In the genomic region with DNA sequence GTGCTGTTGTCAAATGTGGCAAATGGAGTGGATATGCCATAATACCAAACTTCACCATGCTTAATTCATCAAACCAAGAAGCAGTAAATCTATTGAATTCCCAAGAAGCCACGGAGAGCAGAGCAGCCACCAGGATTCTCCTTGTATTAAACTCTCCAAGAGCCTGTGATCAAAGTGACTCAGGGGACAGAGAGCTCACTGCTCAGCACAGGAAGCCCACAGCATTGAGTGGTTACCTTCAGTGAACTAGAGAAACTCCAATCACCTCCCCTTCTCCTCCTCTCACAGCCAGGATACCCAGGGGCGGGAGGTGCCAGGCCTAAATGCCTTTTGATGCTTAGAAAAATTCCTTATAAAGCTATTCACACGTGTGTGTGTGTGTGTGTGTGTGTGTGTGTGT, we compare ENCODE assay signal across 13 cellular contexts.
"Had no signal": no experiment of that assay in that cellular context is flagged by ENCODE, and none has a peak within 500 bp of the region (broad histone marks: within the 10 kb centered on the region; RNA-seq: fewer than 3 reads in every experiment).

No MANE protein-coding gene starts in this region.

- DNase-seq: activated CD4-positive, CD25-positive, alpha-beta regulatory T cell; endodermal cell; erythroblast; immature natural killer cell; naive thymus-derived CD8-positive, alpha-beta T cell; small intestine had no signal

- H3K4me1 ChIP-seq: breast epithelium, thyroid gland had no signal

- H3K4me3 ChIP-seq: breast epithelium, mucosa of descending colon, thyroid gland had no signal

- H3K27me3 ChIP-seq: breast epithelium, thyroid gland had no signal

- H3K9me3 ChIP-seq: breast epithelium, mucosa of descending colon, thyroid gland had no signal

- H3K27ac ChIP-seq: breast epithelium, thyroid gland had no signal

- FAIRE-seq: small intestine, TTC549, urothelium cell line had no signal

- ATAC-seq: mucosa of descending colon; naive thymus-derived CD8-positive, alpha-beta T cell; right cardiac atrium; stimulated activated effector memory CD8-positive, alpha-beta T cell treated with anti-CD3 and anti-CD28 coated beads, Interleukin-12 subunit alpha, Interleukin-12 subunit beta, amount 100 ng/mL, for 72 hours had no signal

- H3K36me3 ChIP-seq: breast epithelium, thyroid gland had no signal
